Comparison of ENCODE assay signal across 11 cellular contexts in the genomic region with DNA sequence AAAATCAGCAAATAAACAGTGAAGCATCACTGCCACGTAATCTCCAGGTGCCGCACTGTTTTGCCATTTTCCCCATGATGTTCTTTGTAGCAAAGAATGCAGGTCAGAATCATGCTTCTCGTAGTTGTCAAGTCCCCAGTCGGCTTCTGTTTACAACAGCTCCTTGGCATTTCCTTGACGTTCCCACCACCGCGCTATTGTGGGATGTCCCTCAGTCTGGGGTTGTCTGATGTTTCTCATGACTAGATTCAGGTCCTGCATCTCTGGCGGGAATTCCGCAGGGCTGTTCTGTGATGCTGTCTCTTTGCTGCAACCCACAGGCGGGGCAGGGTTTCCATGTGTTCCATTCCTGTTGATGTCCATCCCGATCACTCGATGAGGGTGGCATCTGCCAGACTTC.
A peak's percentile ranks its signal among the peaks of the same experiment; 100 is the strongest.
DNase-seq lines count a peak whose midpoint lies in the region; ATAC-seq and TF ChIP-seq lines count a peak whose summit lies in the region.
"Had no signal": no experiment of that assay in that cellular context is flagged by ENCODE, and none has a peak within 500 bp of the region (broad histone marks: within the 10 kb centered on the region; RNA-seq: fewer than 3 reads in every experiment).

No MANE protein-coding gene starts in this region.

- TF ChIP-seq CTCF in PC-9 (conservative IDR thresholded peaks at IDR 0.05) = no peak
- no peak for TF ChIP-seq CTCF in coronary artery (IDR thresholded peaks at IDR 0.05)
- TF ChIP-seq CTCF in BE2C (IDR thresholded peaks at IDR 0.05; ENCODE audit: low read depth, low read length) = no peak

- H3K4me1 ChIP-seq in PC-9 (replicated peaks; ENCODE audit: insufficient read depth) = peaks cover 17% of the 10 kb centered on the region
- H3K4me1 ChIP-seq in BE2C = no peaks in the 10 kb centered on the region

- no peaks in the 10 kb centered on the region for H3K9me3 ChIP-seq in PC-9 (ENCODE audit: insufficient read depth, low read depth)
- H3K9me3 ChIP-seq in BE2C = no peaks in the 10 kb centered on the region
- H3K9me3 ChIP-seq: SJCRH30 had no signal

- peak; percentile 14 for DNase-seq in EH (ENCODE audit: low read depth)
- no peak for DNase-seq in PC-9
- peak; percentile 45 for DNase-seq in coronary artery (ENCODE audit: low spot score)
- DNase-seq in mesenteric fat pad (ENCODE audit: low spot score) = peak; percentile 80
- DNase-seq in T-helper 1 cell = no peak
- no peak for DNase-seq in BE2C
- DNase-seq: NCI-H524 treated with DMSO at 0.1 percent for 48 hours had no signal

- H3F3A ChIP-seq in PC-9 (ENCODE audit: insufficient read depth, low read depth) = peaks cover 17% of the 10 kb centered on the region; the same call in 1 of the 2 replicates

- no TSS peak for BruUV-seq in PC-9 (replicated peaks; lab: Mats Ljungman, UMichigan)

- ATAC-seq in HG03565 (IDR thresholded peaks at IDR 0.05; ENCODE audit: unreplicated experiment) (no peak), GM18502 (IDR thresholded peaks at IDR 0.05; ENCODE audit: poor library complexity, unreplicated experiment) (no peak)

- H3K79me2 ChIP-seq in PC-9 (ENCODE audit: low read depth) = no peaks in the 10 kb centered on the region

- no peaks in the 10 kb centered on the region for H3K9me2 ChIP-seq in PC-9 (ENCODE audit: insufficient read depth)

- intact Hi-C loops in PC-9 (cut with micrococcal nuclease; ENCODE audit: unreplicated experiment) = loop anchor here (2.0 to 5.0 kb wide), 6 partner anchors 117 to 485 kb away; a partner anchor contains a TSS

- 0 out of 2 replicates have a peak overlapping the region, but pooled peaks have one; percentile 34 for H3K4me2 ChIP-seq in PC-9

- no peak overlapping the region for H3K4me3 ChIP-seq in PC-9
- H3K4me3 ChIP-seq in coronary artery = no peak overlapping the region
- no peak overlapping the region for H3K4me3 ChIP-seq in BE2C (ENCODE audit: low read depth, low read length)
- H3K4me3 ChIP-seq: SJCRH30 had no signal

- H3K27ac ChIP-seq in PC-9 = 0 out of 2 replicates have a peak overlapping the region, but pooled peaks have one; percentile 57
- no peak overlapping the region for H3K27ac ChIP-seq in coronary artery
- H3K27ac ChIP-seq: RWPE1, SJCRH30 had no signal

- CTCF ChIA-PET in PC-9 (lab: Charles Lee) = interaction anchor here (0.7 to 1.1 kb wide), 2 partner anchors 16 to 265 kb away, joined by 3 read pairs; no protein-coding TSS in a partner anchor

- POLR2A ChIA-PET in PC-9 (lab: Charles Lee; ENCODE audit: unreplicated experiment) = no interaction called here

- H3K27me3 ChIP-seq in PC-9 (ENCODE audit: insufficient read depth, low read depth) = no peaks in the 10 kb centered on the region
- H3K27me3 ChIP-seq in BE2C = no peaks in the 10 kb centered on the region
- H3K27me3 ChIP-seq: SJCRH30 had no signal

- H3K36me3 ChIP-seq in PC-9 (ENCODE audit: low read depth) = no peaks in the 10 kb centered on the region
- no peaks in the 10 kb centered on the region for H3K36me3 ChIP-seq in BE2C
- H3K36me3 ChIP-seq: SJCRH30 had no signal

- H2AFZ ChIP-seq in PC-9 = no peak overlapping the region

- H4K20me1 ChIP-seq in PC-9 (ENCODE audit: insufficient read depth) = no peaks in the 10 kb centered on the region

Comparison
In these comparisons a context has a peak if more than half of its experiments do, and no peak if none do; other contexts are left out.
1. DNase-seq: peak in EH (single experiment), coronary artery (single experiment) and mesenteric fat pad (single experiment); none in PC-9 (0 of 2), T-helper 1 cell (0 of 5) and BE2C (single experiment).